Comparison of ENCODE assay signal across 20 cellular contexts in the genomic region with DNA sequence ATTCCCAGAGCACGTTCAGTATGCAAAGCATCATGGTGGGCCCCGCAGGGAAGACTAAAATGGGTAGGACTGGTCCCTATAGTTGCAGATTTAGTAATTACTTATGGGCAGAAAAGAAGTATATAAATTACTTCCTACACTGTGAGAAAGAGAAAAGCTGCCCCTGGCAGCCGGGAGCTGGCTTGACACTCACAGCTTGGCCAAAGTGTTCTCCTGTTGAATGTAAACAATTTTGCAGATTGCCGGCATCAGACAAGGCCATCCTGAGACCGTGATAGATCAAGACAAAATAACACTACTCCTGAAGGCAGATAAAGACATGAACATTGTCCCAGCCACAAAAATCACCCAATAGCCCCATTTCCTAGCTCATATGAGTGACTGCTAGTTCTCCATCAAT.
A peak's percentile ranks its signal among the peaks of the same experiment; 100 is the strongest.
DNase-seq lines count a peak whose midpoint lies in the region; ATAC-seq, FAIRE-seq and TF ChIP-seq lines count a peak whose summit lies in the region.
"Had no signal": no experiment of that assay in that cellular context is flagged by ENCODE, and none has a peak within 500 bp of the region (broad histone marks: within the 10 kb centered on the region; RNA-seq: fewer than 3 reads in every experiment).

No MANE protein-coding gene starts in this region.

- TF ChIP-seq CTCF in HepG2 (CRISPR knock-in tag; IDR thresholded peaks at IDR 0.05) (no peak), right lobe of liver (IDR thresholded peaks at IDR 0.05) (no peak), chondrocyte (IDR thresholded peaks at IDR 0.05) (no peak), pancreas (IDR thresholded peaks at IDR 0.05) (no peak), thoracic aorta (IDR thresholded peaks at IDR 0.05) (no peak)

- H3K4me2 ChIP-seq in HepG2 (ENCODE audit: low read depth, low read length) = no peak overlapping the region
- H3K4me2 ChIP-seq: BLaER1 had no signal

- no peaks in the 10 kb centered on the region for H3K9me3 Mint-ChIP-seq in chondrocyte (ENCODE audit: low read depth)
- H3K9me3 Mint-ChIP-seq: HFFc6 had no signal

- no peaks in the 10 kb centered on the region for H3K9me3 ChIP-seq in HepG2 (ENCODE audit: low read length)
- no peaks in the 10 kb centered on the region for H3K9me3 ChIP-seq in right lobe of liver
- no peaks in the 10 kb centered on the region for H3K9me3 ChIP-seq in pancreas
- peaks cover 3% of the 10 kb centered on the region for H3K9me3 ChIP-seq in thoracic aorta

- peak overlapping the region; percentile 21 for H2AFZ ChIP-seq in HepG2 (ENCODE audit: low read length)

- H3K4me3 Mint-ChIP-seq in chondrocyte (ENCODE audit: unreplicated experiment) = no peak overlapping the region
- H3K4me3 Mint-ChIP-seq: CD14-positive monocyte; CD4-positive, alpha-beta memory T cell; HFFc6 had no signal

- ATAC-seq in HepG2 (no peak), right lobe of liver (no peak), pancreas (peak; percentile 20 to 74 (median 54)), thoracic aorta (ENCODE audit: insufficient number of reproducible peaks, low FRiP score, low read depth) (no peak)
- ATAC-seq: HCT116 had no signal

- peak overlapping the region; percentile 15 for H3K27ac Mint-ChIP-seq in chondrocyte (ENCODE audit: unreplicated experiment)
- H3K27ac Mint-ChIP-seq: CD14-positive monocyte; CD4-positive, alpha-beta memory T cell; HFFc6 had no signal

- TF ChIP-seq POLR2A in HepG2 (IDR thresholded peaks at IDR 0.05; ENCODE audit: insufficient read depth in 1 of 2, low read depth in 2 of 2, low read length in 2 of 2) = no peak
- no peak for TF ChIP-seq POLR2A in right lobe of liver (IDR thresholded peaks at IDR 0.05)

- peaks cover 31% of the 10 kb centered on the region for H3K4me1 ChIP-seq in HepG2 (ENCODE audit: insufficient read depth, low read length)
- H3K4me1 ChIP-seq in right lobe of liver = no peaks in the 10 kb centered on the region
- H3K4me1 ChIP-seq in pancreas = peaks cover 0 to 9% (median 8%) of the 10 kb centered on the region in 3 donors
- peaks cover 10 to 20% of the 10 kb centered on the region in 2 donors for H3K4me1 ChIP-seq in thoracic aorta (ENCODE audit: control insufficient read depth in 1 of 2, low read depth in 2 of 2)

- WGBS in HepG2 (ENCODE audit: low lambda C conversion rate) = 50% methylated on average over 5 of the region's 5 CpGs
- WGBS in right lobe of liver (ENCODE audit: insufficient coverage, low coverage, low lambda C conversion rate, missing lambda C conversion rate) = 97% methylated on average over 5 of the region's 5 CpGs
- WGBS in pancreas, 2 donors = 38 to 41% methylated on average over 5 of the region's 5 CpGs

- TF ChIP-seq RAD21 in HepG2 (CRISPR knock-in tag; IDR thresholded peaks at IDR 0.05) = no peak

- no peaks in the 10 kb centered on the region for H3K79me2 ChIP-seq in HepG2 (ENCODE audit: insufficient read depth, low read length)

- no peak overlapping the region for H3K9ac ChIP-seq in HepG2 (ENCODE audit: insufficient read depth, low read depth, low read length)
- H3K9ac ChIP-seq: BLaER1 had no signal

- CTCF ChIA-PET in HepG2 (lab: Yijun Ruan, JAX; ENCODE audit: low intra/inter-chr PET ratio, low total read pairs) = no interaction called here

- H3K27me3 Mint-ChIP-seq in chondrocyte (ENCODE audit: low read depth) = no peaks in the 10 kb centered on the region
- H3K27me3 Mint-ChIP-seq: CD4-positive, alpha-beta memory T cell had no signal

- TF ChIP-seq EP300 in HepG2 (IDR thresholded peaks at IDR 0.05; ENCODE audit: low read depth in 2 of 2, low read length in 2 of 2) (no peak), HepG2 (CRISPR knock-in tag; IDR thresholded peaks at IDR 0.05; ENCODE audit: borderline replicate concordance) (no peak)

- intact Hi-C loops in HepG2 (cut with micrococcal nuclease; ENCODE audit: unreplicated experiment) = no loop called here
- intact Hi-C loops in right lobe of liver (cut with DNase I) = no loop called here
- intact Hi-C loops in pancreas (cut with DNase I) = no loop called here

- H4K20me1 ChIP-seq in HepG2 (ENCODE audit: insufficient read depth, low read length) = no peaks in the 10 kb centered on the region
- H4K20me1 ChIP-seq: BLaER1 had no signal

- H3K27me3 ChIP-seq in HepG2 (ENCODE audit: control insufficient read depth in 1 of 2, insufficient read depth in 2 of 2, low read length in 2 of 2) (no peaks in the 10 kb centered on the region), right lobe of liver (no peaks in the 10 kb centered on the region), pancreas (no peaks in the 10 kb centered on the region), thoracic aorta (replicated peaks; ENCODE audit: insufficient read depth) (no peaks in the 10 kb centered on the region)
- H3K27me3 ChIP-seq: BLaER1 had no signal

- no peak overlapping the region for H3K27ac ChIP-seq in HepG2 (ENCODE audit: extremely low read length, insufficient read depth, low read length)
- no peak overlapping the region for H3K27ac ChIP-seq in right lobe of liver
- no peak overlapping the region for H3K27ac ChIP-seq in pancreas
- peak overlapping the region in 1 of 2 donors; percentile 36 for H3K27ac ChIP-seq in thoracic aorta
- H3K27ac ChIP-seq: BLaER1, HL-60 had no signal

- in situ Hi-C loops in HepG2 (cut with HindIII; ENCODE audit: extremely low pct_ligation_motif_present, low pct_unique_long_range_greater_than_20kb) = no loop called here

- H3K36me3 ChIP-seq in HepG2 (replicated peaks in 1 of 2; ENCODE audit: control insufficient read depth in 1 of 2, insufficient read depth in 2 of 2, low read length in 2 of 2) (no peaks in the 10 kb centered on the region), right lobe of liver (no peaks in the 10 kb centered on the region), pancreas (no peaks in the 10 kb centered on the region), thoracic aorta (no peaks in the 10 kb centered on the region)
- H3K36me3 ChIP-seq: BLaER1 had no signal

- no peak overlapping the region for H3K4me3 ChIP-seq in HepG2 (replicated peaks in 1 of 3; ENCODE audit: insufficient read depth in 1 of 3, low read depth in 2 of 3, low read length in 3 of 3)
- no peak overlapping the region for H3K4me3 ChIP-seq in right lobe of liver
- no peak overlapping the region for H3K4me3 ChIP-seq in pancreas
- peak overlapping the region; percentile 15 for H3K4me3 ChIP-seq in thoracic aorta
- H3K4me3 ChIP-seq: BLaER1 had no signal

- DNase-seq in HepG2 (ENCODE audit: low spot score) (no peak), right lobe of liver (no peak), chondrocyte (ENCODE audit: low spot score) (no peak), pancreas (peak in 1 of 6 donors; percentile 5), thoracic aorta (ENCODE audit: low spot score) (no peak), GM19238 (ENCODE audit: insufficient read length, low spot score) (no peak), anterior cingulate cortex (lab: John Stamatoyannopoulos, UW) (no peak), foreskin melanocyte (no peak)
- DNase-seq: 8988T; CD4-positive, alpha-beta memory T cell; DMS153; DMS79; GF-D8; GOT3; H7; HFFc6 had no signal

- H3K4me1 Mint-ChIP-seq in chondrocyte (ENCODE audit: low read depth) = peaks cover 11% of the 10 kb centered on the region
- H3K4me1 Mint-ChIP-seq: CD4-positive, alpha-beta memory T cell had no signal

- POLR2A ChIA-PET in HepG2 (lab: Yijun Ruan, JAX) = no interaction called here

- BruUV-seq in HepG2 (replicated peaks; lab: Mats Ljungman, UMichigan) = no TSS peak

- H3K36me3 Mint-ChIP-seq in chondrocyte (ENCODE audit: low read depth) = peaks cover 6% of the 10 kb centered on the region
- H3K36me3 Mint-ChIP-seq: CD14-positive monocyte; CD4-positive, alpha-beta memory T cell had no signal

- peak; percentile 46 for FAIRE-seq in HepG2 (lab: Jason Lieb, UNC)
- FAIRE-seq in pancreas (lab: Jason Lieb, UNC) = no peak

TF ChIP-seq in HepG2, 621 proteins besides CTCF, POLR2A, EP300 and RAD21 (continues in another document):
- no peak for TF ChIP-seq BCL6 (CRISPR knock-in tag; IDR thresholded peaks at IDR 0.05)
- TF ChIP-seq, protein P1, sequence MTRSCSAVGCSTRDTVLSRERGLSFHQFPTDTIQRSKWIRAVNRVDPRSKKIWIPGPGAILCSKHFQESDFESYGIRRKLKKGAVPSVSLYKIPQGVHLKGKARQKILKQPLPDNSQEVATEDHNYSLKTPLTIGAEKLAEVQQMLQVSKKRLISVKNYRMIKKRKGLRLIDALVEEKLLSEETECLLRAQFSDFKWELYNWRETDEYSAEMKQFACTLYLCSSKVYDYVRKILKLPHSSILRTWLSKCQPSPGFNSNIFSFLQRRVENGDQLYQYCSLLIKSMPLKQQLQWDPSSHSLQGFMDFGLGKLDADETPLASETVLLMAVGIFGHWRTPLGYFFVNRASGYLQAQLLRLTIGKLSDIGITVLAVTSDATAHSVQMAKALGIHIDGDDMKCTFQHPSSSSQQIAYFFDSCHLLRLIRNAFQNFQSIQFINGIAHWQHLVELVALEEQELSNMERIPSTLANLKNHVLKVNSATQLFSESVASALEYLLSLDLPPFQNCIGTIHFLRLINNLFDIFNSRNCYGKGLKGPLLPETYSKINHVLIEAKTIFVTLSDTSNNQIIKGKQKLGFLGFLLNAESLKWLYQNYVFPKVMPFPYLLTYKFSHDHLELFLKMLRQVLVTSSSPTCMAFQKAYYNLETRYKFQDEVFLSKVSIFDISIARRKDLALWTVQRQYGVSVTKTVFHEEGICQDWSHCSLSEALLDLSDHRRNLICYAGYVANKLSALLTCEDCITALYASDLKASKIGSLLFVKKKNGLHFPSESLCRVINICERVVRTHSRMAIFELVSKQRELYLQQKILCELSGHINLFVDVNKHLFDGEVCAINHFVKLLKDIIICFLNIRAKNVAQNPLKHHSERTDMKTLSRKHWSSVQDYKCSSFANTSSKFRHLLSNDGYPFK (CRISPR knock-in tag; IDR thresholded peaks at IDR 0.05; ENCODE audit: borderline replicate concordance) = no peak
- no peak for TF ChIP-seq ZNF737 (CRISPR knock-in tag; IDR thresholded peaks at IDR 0.05; ENCODE audit: borderline replicate concordance)
- TF ChIP-seq NR2F2 (IDR thresholded peaks at IDR 0.05; ENCODE audit: borderline replicate concordance, low read depth) = no peak
- no peak for TF ChIP-seq ZIK1 (CRISPR knock-in tag; IDR thresholded peaks at IDR 0.05; ENCODE audit: borderline replicate concordance, low read depth)

Comparison
In these comparisons a context has a peak if more than half of its experiments do, and no peak if none do; other contexts are left out.
1. ATAC-seq: peak in pancreas (4 of 4); none in HepG2 (single experiment), right lobe of liver (0 of 4) and thoracic aorta (single experiment).